In the genomic region with DNA sequence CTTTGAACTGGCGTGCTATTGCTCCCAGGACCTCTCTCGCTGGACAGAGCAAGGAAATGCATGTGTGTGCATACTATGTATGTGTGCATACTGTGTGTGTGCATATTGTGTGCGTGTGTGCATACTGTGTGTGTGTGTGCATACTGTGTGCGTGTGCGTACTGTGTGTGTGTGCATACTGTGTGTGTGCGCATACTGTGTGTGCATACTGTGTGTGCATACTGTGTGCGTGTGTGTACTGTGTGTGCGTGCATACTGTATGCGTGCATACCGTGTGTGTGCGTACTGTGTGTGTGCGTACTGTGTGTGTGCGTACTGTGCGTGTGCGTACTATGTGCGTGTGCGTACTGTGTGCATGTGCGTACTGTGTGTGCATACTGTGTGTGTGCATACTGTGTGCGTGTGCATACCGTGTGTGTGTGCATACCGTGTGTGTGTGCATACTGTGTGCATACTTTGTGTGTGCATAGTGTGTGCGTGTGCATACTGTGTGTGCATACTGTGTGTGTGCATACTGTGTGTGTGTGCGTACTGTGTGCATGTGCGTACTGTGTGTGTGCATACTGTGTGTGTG, we compare ENCODE assay signal across 2 cellular contexts.
TF ChIP-seq lines count a peak whose summit lies in the region.

No MANE protein-coding gene starts in this region.

TF ChIP-seq in HEK293, 187 proteins besides CTCF, POLR2A, EP300 and RAD21:
- TF ChIP-seq, protein P1, sequence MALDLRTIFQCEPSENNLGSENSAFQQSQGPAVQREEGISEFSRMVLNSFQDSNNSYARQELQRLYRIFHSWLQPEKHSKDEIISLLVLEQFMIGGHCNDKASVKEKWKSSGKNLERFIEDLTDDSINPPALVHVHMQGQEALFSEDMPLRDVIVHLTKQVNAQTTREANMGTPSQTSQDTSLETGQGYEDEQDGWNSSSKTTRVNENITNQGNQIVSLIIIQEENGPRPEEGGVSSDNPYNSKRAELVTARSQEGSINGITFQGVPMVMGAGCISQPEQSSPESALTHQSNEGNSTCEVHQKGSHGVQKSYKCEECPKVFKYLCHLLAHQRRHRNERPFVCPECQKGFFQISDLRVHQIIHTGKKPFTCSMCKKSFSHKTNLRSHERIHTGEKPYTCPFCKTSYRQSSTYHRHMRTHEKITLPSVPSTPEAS (tag by site-specific recombination; IDR thresholded peaks at IDR 0.05) = peak; percentile 78
- no peak for TF ChIP-seq ZNF433 (tag by site-specific recombination; IDR thresholded peaks at IDR 0.05; ENCODE audit: low read depth)

TF ChIP-seq in K562, 482 proteins besides CTCF, POLR2A, EP300 and RAD21 (continued from another document):
- TF ChIP-seq, protein P2, sequence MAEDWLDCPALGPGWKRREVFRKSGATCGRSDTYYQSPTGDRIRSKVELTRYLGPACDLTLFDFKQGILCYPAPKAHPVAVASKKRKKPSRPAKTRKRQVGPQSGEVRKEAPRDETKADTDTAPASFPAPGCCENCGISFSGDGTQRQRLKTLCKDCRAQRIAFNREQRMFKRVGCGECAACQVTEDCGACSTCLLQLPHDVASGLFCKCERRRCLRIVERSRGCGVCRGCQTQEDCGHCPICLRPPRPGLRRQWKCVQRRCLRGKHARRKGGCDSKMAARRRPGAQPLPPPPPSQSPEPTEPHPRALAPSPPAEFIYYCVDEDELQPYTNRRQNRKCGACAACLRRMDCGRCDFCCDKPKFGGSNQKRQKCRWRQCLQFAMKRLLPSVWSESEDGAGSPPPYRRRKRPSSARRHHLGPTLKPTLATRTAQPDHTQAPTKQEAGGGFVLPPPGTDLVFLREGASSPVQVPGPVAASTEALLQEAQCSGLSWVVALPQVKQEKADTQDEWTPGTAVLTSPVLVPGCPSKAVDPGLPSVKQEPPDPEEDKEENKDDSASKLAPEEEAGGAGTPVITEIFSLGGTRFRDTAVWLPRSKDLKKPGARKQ (CRISPR knock-in tag; IDR thresholded peaks at IDR 0.05) = no peak
- TF ChIP-seq KLF6 (CRISPR knock-in tag; IDR thresholded peaks at IDR 0.05; ENCODE audit: borderline replicate concordance) = no peak
- no peak for TF ChIP-seq ZNF133 (CRISPR knock-in tag; IDR thresholded peaks at IDR 0.05)
- no peak for TF ChIP-seq RUNX1 (IDR thresholded peaks at IDR 0.05; ENCODE audit: low read depth)
- TF ChIP-seq STAT5A (IDR thresholded peaks at IDR 0.05; ENCODE audit: borderline replicate concordance, low read length) = no peak
- no peak for TF ChIP-seq NEUROD1 (IDR thresholded peaks at IDR 0.05; ENCODE audit: borderline replicate concordance, low read depth, low read length, partially characterized antibody)
- no peak for TF ChIP-seq ELF4 (CRISPR knock-in tag; IDR thresholded peaks at IDR 0.05)
- TF ChIP-seq ARHGAP35 (IDR thresholded peaks at IDR 0.05; ENCODE audit: partially characterized antibody) = no peak
- TF ChIP-seq, protein P3, sequence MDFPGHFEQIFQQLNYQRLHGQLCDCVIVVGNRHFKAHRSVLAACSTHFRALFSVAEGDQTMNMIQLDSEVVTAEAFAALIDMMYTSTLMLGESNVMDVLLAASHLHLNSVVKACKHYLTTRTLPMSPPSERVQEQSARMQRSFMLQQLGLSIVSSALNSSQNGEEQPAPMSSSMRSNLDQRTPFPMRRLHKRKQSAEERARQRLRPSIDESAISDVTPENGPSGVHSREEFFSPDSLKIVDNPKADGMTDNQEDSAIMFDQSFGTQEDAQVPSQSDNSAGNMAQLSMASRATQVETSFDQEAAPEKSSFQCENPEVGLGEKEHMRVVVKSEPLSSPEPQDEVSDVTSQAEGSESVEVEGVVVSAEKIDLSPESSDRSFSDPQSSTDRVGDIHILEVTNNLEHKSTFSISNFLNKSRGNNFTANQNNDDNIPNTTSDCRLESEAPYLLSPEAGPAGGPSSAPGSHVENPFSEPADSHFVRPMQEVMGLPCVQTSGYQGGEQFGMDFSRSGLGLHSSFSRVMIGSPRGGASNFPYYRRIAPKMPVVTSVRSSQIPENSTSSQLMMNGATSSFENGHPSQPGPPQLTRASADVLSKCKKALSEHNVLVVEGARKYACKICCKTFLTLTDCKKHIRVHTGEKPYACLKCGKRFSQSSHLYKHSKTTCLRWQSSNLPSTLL (IDR thresholded peaks at IDR 0.05) = no peak
